Comparison of ENCODE assay signal across 9 cellular contexts in the genomic region with DNA sequence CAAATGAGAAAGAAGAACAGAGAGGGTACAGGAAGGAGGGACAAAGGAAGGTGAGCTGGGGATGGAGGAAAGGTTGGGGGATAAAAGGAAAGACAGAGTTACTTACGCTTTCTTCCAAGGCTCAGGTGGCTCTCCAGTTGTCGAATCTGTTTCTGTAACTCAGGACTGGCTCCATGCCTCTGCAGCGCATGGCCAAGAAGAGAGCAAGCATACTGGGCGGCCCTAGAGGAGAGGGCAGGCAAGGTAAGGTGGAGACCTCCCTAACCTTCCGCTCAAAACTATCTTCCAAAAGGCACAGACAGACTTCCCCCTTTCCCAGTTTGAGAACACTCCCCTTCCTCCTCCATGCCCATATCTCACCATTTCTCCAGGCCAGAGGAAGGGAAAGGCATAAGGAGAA. TPM values are rescaled to one million over a fixed set of nuclear protein-coding genes. Genes with fewer than 3 reads are reported as not detected.
A peak's percentile ranks its signal among the peaks of the same experiment; 100 is the strongest.
DNase-seq lines count a peak whose midpoint lies in the region; ATAC-seq and TF ChIP-seq lines count a peak whose summit lies in the region.
"Had no signal": no experiment of that assay in that cellular context is flagged by ENCODE, and none has a peak within 500 bp of the region (broad histone marks: within the 10 kb centered on the region; RNA-seq: fewer than 3 reads in every experiment).

No MANE protein-coding gene starts in this region.

- H3K4me1 ChIP-seq in SK-N-SH (ENCODE audit: control insufficient read depth in 1 of 2, insufficient read depth in 2 of 2, low read depth in 1 of 2, low read length in 1 of 2) = peaks cover 0 to 18% of the 10 kb centered on the region in 2 experiments; a peak in 2 of 4 replicates
- H3K4me1 ChIP-seq in stomach smooth muscle (ENCODE audit: control insufficient read depth, insufficient read depth, low read length) = peaks cover 28% of the 10 kb centered on the region

- WGBS in SK-N-SH (ENCODE audit: low lambda C conversion rate) = 86% methylated on average over 5 of the region's 5 CpGs

- peaks cover 23% of the 10 kb centered on the region for H3F3A ChIP-seq in SK-N-SH (replicated peaks; ENCODE audit: insufficient read depth)

- POLR2A ChIA-PET in SK-N-SH (lab: Yijun Ruan, JAX) = interaction anchor here (2.3 kb wide), 1 partner anchor 10 kb away, joined by 19 read pairs; a partner anchor contains a TSS

- intact Hi-C loops in activated T-helper 2 cell treated with anti-CD3 and anti-CD28 coated beads, Interferon-gamma antibody, Interleukin-2, Interleukin-4, amounts not matched to agents 10 μg/mL and 5 μg/mL and 100 μg/mL, durations not matched to agents 14 hours and 24 hours and 36 hours (cut with micrococcal nuclease) = loop anchor here (5.0 kb wide), 1 partner anchor 80 kb away; a partner anchor contains a TSS

- H3K36me3 ChIP-seq in SK-N-SH (replicated peaks in 1 of 2; ENCODE audit: control insufficient read depth in 1 of 2, insufficient read depth in 2 of 2, low read length in 1 of 2) (peaks cover 21 to 27% of the 10 kb centered on the region in 2 experiments), stomach smooth muscle (ENCODE audit: control insufficient read depth in 2 of 2, insufficient read depth in 2 of 2, low read length in 2 of 2) (peaks cover 7 to 16% of the 10 kb centered on the region in 2 donors)

- H3K9me3 ChIP-seq in SK-N-SH (no peaks in the 10 kb centered on the region), stomach smooth muscle (ENCODE audit: control insufficient read depth in 2 of 2, low read length in 2 of 2) (no peaks in the 10 kb centered on the region)

- peak overlapping the region; percentile 91 for H3K4me2 ChIP-seq in SK-N-SH

- H3K36me3 Mint-ChIP-seq in activated T-helper 2 cell treated with anti-CD3 and anti-CD28 coated beads, Interferon-gamma antibody, Interleukin-2, Interleukin-4, amounts not matched to agents 10 μg/mL and 5 μg/mL and 100 μg/mL, durations not matched to agents 14 hours and 24 hours and 36 hours (ENCODE audit: low read depth) = peaks cover 29% of the 10 kb centered on the region
- peaks cover 4 to 16% (median 13%) of the 10 kb centered on the region in 3 donors for H3K36me3 Mint-ChIP-seq in immature natural killer cell

- H3K27me3 Mint-ChIP-seq in activated T-helper 2 cell treated with anti-CD3 and anti-CD28 coated beads, Interferon-gamma antibody, Interleukin-2, Interleukin-4, amounts not matched to agents 10 μg/mL and 5 μg/mL and 100 μg/mL, durations not matched to agents 14 hours and 24 hours and 36 hours (ENCODE audit: low read depth) = no peaks in the 10 kb centered on the region
- H3K27me3 Mint-ChIP-seq in immature natural killer cell (ENCODE audit: low read depth in 3 of 3) = peaks cover 0 to 7% (median 5%) of the 10 kb centered on the region in 3 donors

- H3K9me2 ChIP-seq in SK-N-SH = no peaks in the 10 kb centered on the region

- no peak for TF ChIP-seq CTCF in SK-N-SH (IDR thresholded peaks at IDR 0.05)

- TF ChIP-seq RAD21 in SK-N-SH (IDR thresholded peaks at IDR 0.05; ENCODE audit: low read length) = no peak

- no peaks in the 10 kb centered on the region for H4K20me1 ChIP-seq in SK-N-SH (ENCODE audit: insufficient read depth)

- no peak for DNase-seq in SK-N-SH
- no peak for DNase-seq in activated T-helper 2 cell treated with anti-CD3 and anti-CD28 coated beads, Interferon-gamma antibody, Interleukin-2, Interleukin-4, amounts not matched to agents 10 μg/mL and 5 μg/mL and 100 μg/mL, durations not matched to agents 14 hours and 24 hours and 36 hours (ENCODE audit: low spot score)
- DNase-seq in immature natural killer cell = no peak
- no peak for DNase-seq in NCI-H2171 (lab: John Stamatoyannopoulos, UW)
- DNase-seq: amniotic stem cell had no signal

- H3K79me2 ChIP-seq in SK-N-SH (ENCODE audit: insufficient read depth) = peaks cover 19% of the 10 kb centered on the region; the same call in 1 of the 2 replicates

- peak overlapping the region; percentile 86; the same call in 1 of the 2 replicates for H2AFZ ChIP-seq in SK-N-SH (ENCODE audit: low read depth)

- H3K9me3 Mint-ChIP-seq in activated T-helper 2 cell treated with anti-CD3 and anti-CD28 coated beads, Interferon-gamma antibody, Interleukin-2, Interleukin-4, amounts not matched to agents 10 μg/mL and 5 μg/mL and 100 μg/mL, durations not matched to agents 14 hours and 24 hours and 36 hours = no peaks in the 10 kb centered on the region
- H3K9me3 Mint-ChIP-seq in immature natural killer cell = no peaks in the 10 kb centered on the region

- CTCF ChIA-PET in SK-N-SH (lab: Yijun Ruan, JAX) = interaction anchor here (2.4 to 16.4 kb wide), 4 partner anchors 9 to 73 kb away, joined by 7 to 281 read pairs (median 12); a partner anchor contains a TSS

- H3K4me1 Mint-ChIP-seq in activated T-helper 2 cell treated with anti-CD3 and anti-CD28 coated beads, Interferon-gamma antibody, Interleukin-2, Interleukin-4, amounts not matched to agents 10 μg/mL and 5 μg/mL and 100 μg/mL, durations not matched to agents 14 hours and 24 hours and 36 hours (ENCODE audit: low read depth) = peaks cover 36% of the 10 kb centered on the region
- peaks cover 35 to 58% of the 10 kb centered on the region in 2 donors for H3K4me1 Mint-ChIP-seq in immature natural killer cell

- TF ChIP-seq EP300 in SK-N-SH (IDR thresholded peaks at IDR 0.05; ENCODE audit: borderline replicate concordance in 1 of 2, low read depth in 1 of 2, low read length in 1 of 2) = no peak

- H3K4me3 Mint-ChIP-seq in activated T-helper 2 cell treated with anti-CD3 and anti-CD28 coated beads, Interferon-gamma antibody, Interleukin-2, Interleukin-4, amounts not matched to agents 10 μg/mL and 5 μg/mL and 100 μg/mL, durations not matched to agents 14 hours and 24 hours and 36 hours (ENCODE audit: low read depth) = peak overlapping the region; percentile 88
- H3K4me3 Mint-ChIP-seq in immature natural killer cell = peak overlapping the region; percentile 92 to 96 (median 95)

- ATAC-seq in SK-N-SH treated with all-trans-retinoic acid at 6 μM for 48 hours = no peak
- ATAC-seq in HG03354 (IDR thresholded peaks at IDR 0.05; ENCODE audit: poor library complexity, severe bottlenecking, unreplicated experiment) = no peak
- ATAC-seq in HG02763 (IDR thresholded peaks at IDR 0.05; ENCODE audit: unreplicated experiment) = no peak

- H3K9ac ChIP-seq in SK-N-SH (peak overlapping the region; percentile 80), stomach smooth muscle (ENCODE audit: low read length in 2 of 2) (peak overlapping the region; percentile 90 to 97)

- H3K27ac ChIP-seq in SK-N-SH (ENCODE audit: low read depth in 2 of 2, low read length in 1 of 2) = no peak overlapping the region
- H3K27ac ChIP-seq in stomach smooth muscle (ENCODE audit: low read length) = peak overlapping the region; percentile 84

- H3K4me3 ChIP-seq in SK-N-SH (ENCODE audit: low read depth in 2 of 2, low read length in 1 of 2) (peak overlapping the region; percentile 83 to 86), stomach smooth muscle (ENCODE audit: low read length in 2 of 2) (peak overlapping the region; percentile 98 to 99)

- H3K27me3 ChIP-seq in SK-N-SH (ENCODE audit: insufficient read depth) (no peaks in the 10 kb centered on the region), stomach smooth muscle (ENCODE audit: control insufficient read depth in 1 of 2, insufficient read depth in 2 of 2, low read length in 2 of 2) (no peaks in the 10 kb centered on the region)

- peak overlapping the region; percentile 92 for H3K27ac Mint-ChIP-seq in activated T-helper 2 cell treated with anti-CD3 and anti-CD28 coated beads, Interferon-gamma antibody, Interleukin-2, Interleukin-4, amounts not matched to agents 10 μg/mL and 5 μg/mL and 100 μg/mL, durations not matched to agents 14 hours and 24 hours and 36 hours
- H3K27ac Mint-ChIP-seq in immature natural killer cell = peak overlapping the region; percentile 85 to 96 (median 92)

TF ChIP-seq in SK-N-SH treated with all-trans-retinoic acid at 6 μM for 48 hours, 23 proteins besides CTCF, POLR2A, EP300 and RAD21 (continues in another document):
- TF ChIP-seq ZFP3 (CRISPR knock-in tag; IDR thresholded peaks at IDR 0.05) = no peak
- no peak for TF ChIP-seq ZNF565 (CRISPR knock-in tag; conservative IDR thresholded peaks at IDR 0.05; ENCODE audit: low read depth)

RNA-seq across cellular contexts. Expression of a gene that starts 0.9 kb away (rescaled TPM):
- polyA plus RNA-seq in SK-N-SH (2012; rRNA removed) = 26.1 and 34.5 TPM in 2 replicates
- 31.8 and 32.7 TPM in 2 replicates for polyA plus RNA-seq in SK-N-SH (2012; cell fraction: cytosol; rRNA removed)
- polyA plus RNA-seq in SK-N-SH (2012; cell fraction: nucleus; rRNA removed) = 17.8 and 27.8 TPM in 2 replicates
- 22.1 and 23.4 TPM in 2 replicates for total RNA-seq in activated T-helper 2 cell treated with anti-CD3 and anti-CD28 coated beads, Interferon-gamma antibody, Interleukin-2, Interleukin-4, amounts not matched to agents 10 μg/mL and 5 μg/mL and 100 μg/mL, durations not matched to agents 14 hours and 24 hours and 36 hours
- polyA plus RNA-seq in immature natural killer cell = 10 to 100 TPM; 40.2 to 73.0 (median 56.9) TPM

RNA-seq across cellular contexts. Expression of a gene that starts 7.7 kb away (rescaled TPM):
- polyA plus RNA-seq in SK-N-SH (2012; rRNA removed) (2.1 and 2.6 TPM in 2 replicates), immature natural killer cell (not detected)
- polyA plus RNA-seq in SK-N-SH (2012; cell fraction: cytosol; rRNA removed) = 0.70 and 1.0 TPM in 2 replicates
- 12.8 and 13.2 TPM in 2 replicates for polyA plus RNA-seq in SK-N-SH (2012; cell fraction: nucleus; rRNA removed)
- total RNA-seq in activated T-helper 2 cell treated with anti-CD3 and anti-CD28 coated beads, Interferon-gamma antibody, Interleukin-2, Interleukin-4, amounts not matched to agents 10 μg/mL and 5 μg/mL and 100 μg/mL, durations not matched to agents 14 hours and 24 hours and 36 hours = 0.89 and 1.1 TPM in 2 replicates

RNA-seq across cellular contexts. Expression of a gene that starts 9.7 kb away (rescaled TPM):
- 236 TPM in 2 replicates for polyA plus RNA-seq in SK-N-SH (2012; rRNA removed)
- polyA plus RNA-seq in SK-N-SH (2012; cell fraction: cytosol; rRNA removed) = 306 and 395 TPM in 2 replicates
- polyA plus RNA-seq in SK-N-SH (2012; cell fraction: nucleus; rRNA removed) = 80.7 and 82.7 TPM in 2 replicates
- 270 and 287 TPM in 2 replicates for total RNA-seq in activated T-helper 2 cell treated with anti-CD3 and anti-CD28 coated beads, Interferon-gamma antibody, Interleukin-2, Interleukin-4, amounts not matched to agents 10 μg/mL and 5 μg/mL and 100 μg/mL, durations not matched to agents 14 hours and 24 hours and 36 hours
- polyA plus RNA-seq in immature natural killer cell = 100 to 1,000 TPM; 175 to 256 (median 194) TPM

RNA-seq across cellular contexts. Expression of a gene that starts 31.9 kb away (rescaled TPM):
- 0.05 and 0.08 TPM in 2 replicates for polyA plus RNA-seq in SK-N-SH (2012; rRNA removed)
- 0.05 and 0.07 TPM in 2 replicates for polyA plus RNA-seq in SK-N-SH (2012; cell fraction: cytosol; rRNA removed)
- polyA plus RNA-seq in SK-N-SH (2012; cell fraction: nucleus; rRNA removed) = 0.10 and 0.11 TPM in 2 replicates
- total RNA-seq in activated T-helper 2 cell treated with anti-CD3 and anti-CD28 coated beads, Interferon-gamma antibody, Interleukin-2, Interleukin-4, amounts not matched to agents 10 μg/mL and 5 μg/mL and 100 μg/mL, durations not matched to agents 14 hours and 24 hours and 36 hours = 0.23 and 0.37 TPM in 2 replicates
- under 1 TPM; 0.40 to 0.93 (median 0.86) TPM for polyA plus RNA-seq in immature natural killer cell

RNA-seq across cellular contexts. Expression of a gene that starts 40.2 kb away (rescaled TPM):
- 39.1 and 39.4 TPM in 2 replicates for polyA plus RNA-seq in SK-N-SH (2012; rRNA removed)
- 46.0 and 49.7 TPM in 2 replicates for polyA plus RNA-seq in SK-N-SH (2012; cell fraction: cytosol; rRNA removed)
- 22.1 and 26.1 TPM in 2 replicates for polyA plus RNA-seq in SK-N-SH (2012; cell fraction: nucleus; rRNA removed)
- total RNA-seq in activated T-helper 2 cell treated with anti-CD3 and anti-CD28 coated beads, Interferon-gamma antibody, Interleukin-2, Interleukin-4, amounts not matched to agents 10 μg/mL and 5 μg/mL and 100 μg/mL, durations not matched to agents 14 hours and 24 hours and 36 hours = 38.1 and 39.4 TPM in 2 replicates
- 10 to 100 TPM; 17.9 to 28.0 (median 20.7) TPM for polyA plus RNA-seq in immature natural killer cell
